8 cellular contexts compared by ENCODE assay signal in the genomic region with DNA sequence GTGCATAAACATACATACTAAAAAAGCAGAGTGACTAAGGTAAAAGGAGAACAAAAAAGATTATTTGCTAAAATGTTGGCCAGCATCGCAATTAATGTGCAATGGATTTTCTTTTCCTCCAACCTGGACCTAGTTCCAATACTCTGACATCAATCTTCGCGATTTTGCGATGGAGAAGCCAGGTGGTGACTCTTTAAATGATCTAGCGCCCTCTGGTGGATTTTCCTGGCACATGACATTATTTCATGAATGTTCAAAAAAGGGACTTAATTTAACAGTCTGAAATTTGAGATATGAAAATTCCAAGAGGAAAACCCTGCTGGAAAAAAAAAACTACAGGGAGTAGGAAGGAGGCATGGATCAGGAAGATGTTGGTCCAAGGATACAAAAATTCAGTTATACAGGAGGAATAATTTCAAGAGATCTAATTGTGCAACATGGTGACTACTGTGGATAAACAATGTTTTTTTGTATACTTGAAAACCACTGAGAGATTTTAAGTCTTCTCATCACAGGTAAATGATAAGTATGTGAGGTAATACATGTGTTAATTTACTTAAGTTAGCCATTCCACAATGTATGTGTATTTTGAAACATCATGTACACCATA. TPM values are rescaled to one million over a fixed set of nuclear protein-coding genes. Genes with fewer than 3 reads are reported as not detected.
DNase-seq lines count a peak whose midpoint lies in the region; ATAC-seq and TF ChIP-seq lines count a peak whose summit lies in the region.

No MANE protein-coding gene starts in this region.

- peak; percentile 66 for TF ChIP-seq CTCF in astrocyte of the spinal cord (IDR thresholded peaks at IDR 0.05; ENCODE audit: low read depth, low read length)

- H3K27ac ChIP-seq in SJSA1 = no peak overlapping the region

- H3K4me3 ChIP-seq in MG63 (no peak overlapping the region), SJSA1 (no peak overlapping the region), astrocyte of the spinal cord (ENCODE audit: low read depth, low read length) (no peak overlapping the region)

- H3K9me3 ChIP-seq in MG63 (peaks cover 5% of the 10 kb centered on the region; the same call in 1 of the 2 replicates), SJSA1 (replicated peaks) (no peaks in the 10 kb centered on the region; the same call in 1 of the 2 replicates)

- DNase-seq in NCI-H524 (lab: John Stamatoyannopoulos, UW) (peak; percentile 15 to 59), NCI-H524 treated with DMSO at 0.1 percent for 48 hours (lab: John Stamatoyannopoulos, UW) (no peak), MG63 (peak; percentile 41), SJSA1 (ENCODE audit: low read depth in 1 of 2, low spot score in 2 of 2) (peak; percentile 72 to 79), astrocyte of the spinal cord (ENCODE audit: low read depth, low spot score) (peak; percentile 85), hippocampal formation (lab: John Stamatoyannopoulos, UW) (peak; percentile 40 to 75)
- peak; percentile 16 for DNase-seq in stimulated activated CD4-positive, alpha-beta T cell treated with anti-CD3 and anti-CD28 coated beads, Interleukin-12 subunit alpha, Interleukin-12 subunit beta, amount 100 ng/mL, for 4 hours

- H3K4me1 ChIP-seq in SJSA1 (replicated peaks) = peaks cover 14% of the 10 kb centered on the region

- no peak for ATAC-seq in GM18868 (IDR thresholded peaks at IDR 0.05; ENCODE audit: unreplicated experiment)

- in situ Hi-C loops in astrocyte of the spinal cord (cut with HindIII; ENCODE audit: low sequenced_read_pairs) = no loop called here

- no peaks in the 10 kb centered on the region for H3K27me3 ChIP-seq in MG63
- H3K27me3 ChIP-seq in SJSA1 (replicated peaks) = peaks cover 17% of the 10 kb centered on the region

- H3K36me3 ChIP-seq in MG63 = no peaks in the 10 kb centered on the region
- no peaks in the 10 kb centered on the region for H3K36me3 ChIP-seq in SJSA1

RNA-seq across cellular contexts. Expression of gene KCNMA1, which starts 4.3 kb away (rescaled TPM):
- 40.8 and 58.6 TPM in 2 replicates for total RNA-seq in MG63 (2014; rRNA removed; shearing (Covaris generic); ENCODE audit: low replicate concordance)
- total RNA-seq in SJSA1 (2014; rRNA removed; shearing (Covaris generic)) = 0.94 and 1.8 TPM in 2 replicates

Comparison
In these comparisons a context has a peak if more than half of its experiments do, and no peak if none do; other contexts are left out.
1. RNA of gene KCNMA1, which starts 4.3 kb away (total RNA-seq): 40.8 to 58.6 TPM in MG63; 0.94 to 1.8 TPM in SJSA1; every median in the first group is over 10 times any median in the second.